Comparison of ENCODE assay signal across 39 cellular contexts in genomic region chr10:116828121-116828520, GRCh38. TPM values are rescaled to one million over a fixed set of nuclear protein-coding genes. Genes with fewer than 3 reads are reported as not detected.
"Had no signal": no experiment of that assay in that cellular context is flagged by ENCODE, and none has a peak within 500 bp of the region (broad histone marks: within the 10 kb centered on the region; RNA-seq: fewer than 3 reads in every experiment).

No MANE protein-coding gene starts in this region.

- H3K36me3 ChIP-seq: adrenal gland, ascending aorta, brain microvascular endothelial cell, breast epithelium, cardiac muscle cell had no signal

- H3K4me1 Mint-ChIP-seq: activated naive CD4-positive, alpha-beta T cell treated with anti-CD3 and anti-CD28 coated beads, Interleukin-2, amount 10 ng/mL, durations not matched to agents 7 days and 5 days; activated naive CD4-positive, alpha-beta T cell treated with anti-CD3 and anti-CD28 coated beads, Interleukin-2, amount 50 U/mL, for 24 hours; activated naive CD8-positive, alpha-beta T cell treated with anti-CD3 and anti-CD28 coated beads, Interleukin-2, amount 10 ng/mL, durations not matched to agents 7 days and 5 days; activated naive CD8-positive, alpha-beta T cell treated with anti-CD3 and anti-CD28 coated beads, Interleukin-2, amount 50 U/mL, for 24 hours; activated T-helper 17 cell treated with anti-CD3 and anti-CD28 coated beads, Interleukin-2, amount 50 U/mL, for 72 hours; central memory CD8-positive, alpha-beta T cell had no signal

- H3K27me3 Mint-ChIP-seq: activated naive CD4-positive, alpha-beta T cell treated with anti-CD3 and anti-CD28 coated beads, Interleukin-2, amount 10 ng/mL, durations not matched to agents 7 days and 5 days; activated naive CD8-positive, alpha-beta T cell treated with anti-CD3 and anti-CD28 coated beads, Interleukin-2, amount 10 ng/mL, durations not matched to agents 7 days and 5 days; activated naive CD8-positive, alpha-beta T cell treated with anti-CD3 and anti-CD28 coated beads, Interleukin-2, amount 50 U/mL, for 24 hours; brain; central memory CD8-positive, alpha-beta T cell had no signal

- H3K27ac ChIP-seq: adrenal gland, ascending aorta, body of pancreas, brain microvascular endothelial cell, breast epithelium, cardiac muscle cell had no signal

- ATAC-seq: activated naive CD8-positive, alpha-beta T cell treated with anti-CD3 and anti-CD28 coated beads, Interleukin-2, amount 50 U/mL, for 24 hours; activated T-cell treated with anti-CD3 and anti-CD28 coated beads, Interleukin-2, amount 50 U/mL, for 4 hours; activated T-cell treated with anti-CD3 and anti-CD28 coated beads, Interleukin-2, amount 50 U/mL, for 72 hours; activated T-helper 17 cell treated with anti-CD3 and anti-CD28 coated beads, Interleukin-2, amount 50 U/mL, for 72 hours; body of pancreas had no signal

- H3K27me3 ChIP-seq: adrenal gland, ascending aorta, body of pancreas, brain microvascular endothelial cell, breast epithelium had no signal

- H3K4me3 ChIP-seq: adrenal gland, ascending aorta, body of pancreas, breast epithelium, cardiac muscle cell had no signal

- DNase-seq: activated effector memory CD4-positive, alpha-beta T cell treated with anti-CD3 and anti-CD28 coated beads, Interleukin-2, amount 50 U/mL, for 16 hours; activated effector memory CD4-positive, alpha-beta T cell treated with Interleukin-2 at 50 U/mL for 16 hours; activated gamma-delta T cell; activated gamma-delta T cell treated with Interleukin-2 at 50 U/mL for 16 hours; activated naive CD4-positive, alpha-beta T cell; activated naive CD4-positive, alpha-beta T cell treated with anti-CD3 and anti-CD28 coated beads, Interleukin-2, amount 10 ng/mL, durations not matched to agents 7 days and 5 days; activated naive CD4-positive, alpha-beta T cell treated with anti-CD3 and anti-CD28 coated beads, Interleukin-2, amount 50 U/mL, for 16 hours; activated naive CD4-positive, alpha-beta T cell treated with Interleukin-2 at 50 U/mL for 16 hours; activated naive CD8-positive, alpha-beta T cell treated with anti-CD3 and anti-CD28 coated beads for 36 hours; activated naive CD8-positive, alpha-beta T cell treated with anti-CD3 and anti-CD28 coated beads, Interleukin-2, amount 10 ng/mL, durations not matched to agents 7 days and 5 days; activated naive CD8-positive, alpha-beta T cell treated with anti-CD3 and anti-CD28 coated beads, Interleukin-2, amount 50 U/mL, for 24 hours; activated T-cell treated with anti-CD3 and anti-CD28 coated beads, Interleukin-2, amount 50 U/mL, for 1 hour; activated T-cell treated with anti-CD3 and anti-CD28 coated beads, Interleukin-2, amount 50 U/mL, for 24 hours; activated T-cell treated with anti-CD3 and anti-CD28 coated beads, Interleukin-2, amount 50 U/mL, for 4 hours; activated T-cell treated with anti-CD3 and anti-CD28 coated beads, Interleukin-2, amount 50 U/mL, for 48 hours; activated T-cell treated with anti-CD3 and anti-CD28 coated beads, Interleukin-2, amount 50 U/mL, for 72 hours; adrenal gland; amniotic stem cell; amygdala; anterior cingulate cortex; aorta; body of pancreas; brain microvascular endothelial cell; caudate nucleus; central memory CD4-positive, alpha-beta T cell; cerebellar nuclear complex had no signal

- H3K9me3 ChIP-seq: adrenal gland, ascending aorta, body of pancreas, breast epithelium had no signal

- H3K36me3 Mint-ChIP-seq: activated naive CD4-positive, alpha-beta T cell treated with anti-CD3 and anti-CD28 coated beads, Interleukin-2, amount 10 ng/mL, durations not matched to agents 7 days and 5 days; activated naive CD4-positive, alpha-beta T cell treated with anti-CD3 and anti-CD28 coated beads, Interleukin-2, amount 50 U/mL, for 24 hours; activated naive CD4-positive, alpha-beta T cell treated with anti-CD3 and anti-CD28 coated beads, Interleukin-2, amount 50 U/mL, for 72 hours; activated naive CD8-positive, alpha-beta T cell; activated naive CD8-positive, alpha-beta T cell treated with anti-CD3 and anti-CD28 coated beads for 36 hours; activated naive CD8-positive, alpha-beta T cell treated with anti-CD3 and anti-CD28 coated beads, Interleukin-2, amount 10 ng/mL, durations not matched to agents 7 days and 5 days had no signal

- H3K4me1 ChIP-seq: adrenal gland, ascending aorta, body of pancreas, breast epithelium had no signal

- H3K4me3 Mint-ChIP-seq: activated naive CD4-positive, alpha-beta T cell treated with anti-CD3 and anti-CD28 coated beads, Interleukin-2, amount 10 ng/mL, durations not matched to agents 7 days and 5 days; activated naive CD4-positive, alpha-beta T cell treated with anti-CD3 and anti-CD28 coated beads, Interleukin-2, amount 50 U/mL, for 24 hours; activated naive CD8-positive, alpha-beta T cell; activated naive CD8-positive, alpha-beta T cell treated with anti-CD3 and anti-CD28 coated beads for 36 hours; activated naive CD8-positive, alpha-beta T cell treated with anti-CD3 and anti-CD28 coated beads, Interleukin-2, amount 10 ng/mL, durations not matched to agents 7 days and 5 days; activated naive CD8-positive, alpha-beta T cell treated with anti-CD3 and anti-CD28 coated beads, Interleukin-2, amount 50 U/mL, for 24 hours; activated T-cell treated with anti-CD3 and anti-CD28 coated beads, Interleukin-2, amount 50 U/mL, for 24 hours; activated T-cell treated with anti-CD3 and anti-CD28 coated beads, Interleukin-2, amount 50 U/mL, for 4 hours; activated T-cell treated with anti-CD3 and anti-CD28 coated beads, Interleukin-2, amount 50 U/mL, for 72 hours; activated T-helper 1 cell treated with anti-CD3 and anti-CD28 coated beads, Interleukin-12 subunit alpha, Interleukin-12 subunit beta, Interleukin-2, Interleukin-4 antibody, amounts not matched to agents 30 ng/mL and 10 ng/mL and 1 ng/mL, durations not matched to agents 14 hours and 24 hours and 36 hours; activated T-helper 17 cell treated with anti-CD3 and anti-CD28 coated beads, Interleukin-2, amount 50 U/mL, for 72 hours; brain; central memory CD8-positive, alpha-beta T cell had no signal

- H3K9me3 Mint-ChIP-seq: activated naive CD4-positive, alpha-beta T cell treated with anti-CD3 and anti-CD28 coated beads, Interleukin-2, amount 10 ng/mL, durations not matched to agents 7 days and 5 days; activated naive CD4-positive, alpha-beta T cell treated with anti-CD3 and anti-CD28 coated beads, Interleukin-2, amount 50 U/mL, for 24 hours; activated naive CD8-positive, alpha-beta T cell treated with anti-CD3 and anti-CD28 coated beads, Interleukin-2, amount 10 ng/mL, durations not matched to agents 7 days and 5 days; activated naive CD8-positive, alpha-beta T cell treated with anti-CD3 and anti-CD28 coated beads, Interleukin-2, amount 50 U/mL, for 24 hours; activated T-cell treated with anti-CD3 and anti-CD28 coated beads, Interleukin-2, amount 50 U/mL, for 24 hours; activated T-cell treated with anti-CD3 and anti-CD28 coated beads, Interleukin-2, amount 50 U/mL, for 4 hours; activated T-helper 17 cell treated with anti-CD3 and anti-CD28 coated beads, Interleukin-2, amount 50 U/mL, for 72 hours; activated T-helper 2 cell treated with anti-CD3 and anti-CD28 coated beads, Interferon-gamma antibody, Interleukin-2, Interleukin-4, amounts not matched to agents 10 μg/mL and 5 μg/mL and 100 μg/mL, durations not matched to agents 14 hours and 24 hours and 36 hours; central memory CD8-positive, alpha-beta T cell had no signal

- H3K27ac Mint-ChIP-seq: activated naive CD4-positive, alpha-beta T cell treated with anti-CD3 and anti-CD28 coated beads, Interleukin-2, amount 10 ng/mL, durations not matched to agents 7 days and 5 days; activated naive CD4-positive, alpha-beta T cell treated with anti-CD3 and anti-CD28 coated beads, Interleukin-2, amount 50 U/mL, for 24 hours; activated naive CD4-positive, alpha-beta T cell treated with anti-CD3 and anti-CD28 coated beads, Interleukin-2, amount 50 U/mL, for 72 hours; activated naive CD8-positive, alpha-beta T cell; activated naive CD8-positive, alpha-beta T cell treated with anti-CD3 and anti-CD28 coated beads for 36 hours; activated naive CD8-positive, alpha-beta T cell treated with anti-CD3 and anti-CD28 coated beads, Interleukin-2, amount 10 ng/mL, durations not matched to agents 7 days and 5 days; activated naive CD8-positive, alpha-beta T cell treated with anti-CD3 and anti-CD28 coated beads, Interleukin-2, amount 50 U/mL, for 24 hours; activated T-cell treated with anti-CD3 and anti-CD28 coated beads, Interleukin-2, amount 50 U/mL, for 24 hours; activated T-cell treated with anti-CD3 and anti-CD28 coated beads, Interleukin-2, amount 50 U/mL, for 72 hours; activated T-helper 1 cell treated with anti-CD3 and anti-CD28 coated beads, Interleukin-12 subunit alpha, Interleukin-12 subunit beta, Interleukin-2, Interleukin-4 antibody, amounts not matched to agents 30 ng/mL and 10 ng/mL and 1 ng/mL, durations not matched to agents 14 hours and 24 hours and 36 hours; activated T-helper 17 cell treated with anti-CD3 and anti-CD28 coated beads, Interleukin-2, amount 50 U/mL, for 72 hours; activated T-helper 2 cell treated with anti-CD3 and anti-CD28 coated beads, Interferon-gamma antibody, Interleukin-2, Interleukin-4, amounts not matched to agents 10 μg/mL and 5 μg/mL and 100 μg/mL, durations not matched to agents 14 hours and 24 hours and 36 hours; brain had no signal

RNA-seq across cellular contexts. Expression of gene ENO4, which starts 21.2 kb away (rescaled TPM):
- total RNA-seq: activated naive CD4-positive, alpha-beta T cell treated with anti-CD3 and anti-CD28 coated beads, Interleukin-2, amount 50 U/mL, for 72 hours; activated naive CD8-positive, alpha-beta T cell treated with anti-CD3 and anti-CD28 coated beads for 36 hours; activated naive CD8-positive, alpha-beta T cell treated with anti-CD3 and anti-CD28 coated beads, Interleukin-2, amount 10 ng/mL, durations not matched to agents 7 days and 5 days; activated T-cell treated with anti-CD3 and anti-CD28 coated beads, Interleukin-2, amount 50 U/mL, for 4 hours; activated T-cell treated with anti-CD3 and anti-CD28 coated beads, Interleukin-2, amount 50 U/mL, for 72 hours; activated T-helper 1 cell treated with anti-CD3 and anti-CD28 coated beads, Interleukin-12 subunit alpha, Interleukin-12 subunit beta, Interleukin-2, Interleukin-4 antibody, amounts not matched to agents 30 ng/mL and 10 ng/mL and 1 ng/mL, durations not matched to agents 14 hours and 24 hours and 36 hours; activated T-helper 17 cell treated with anti-CD3 and anti-CD28 coated beads, Interleukin-2, amount 50 U/mL, for 72 hours; activated T-helper 2 cell treated with anti-CD3 and anti-CD28 coated beads, Interferon-gamma antibody, Interleukin-2, Interleukin-4, amounts not matched to agents 10 μg/mL and 5 μg/mL and 100 μg/mL, durations not matched to agents 14 hours and 24 hours and 36 hours; ascending aorta; bronchial epithelial cell; cardiac septum had no signal
